ENCODE assay signal across 1 cellular context in the genomic region with DNA sequence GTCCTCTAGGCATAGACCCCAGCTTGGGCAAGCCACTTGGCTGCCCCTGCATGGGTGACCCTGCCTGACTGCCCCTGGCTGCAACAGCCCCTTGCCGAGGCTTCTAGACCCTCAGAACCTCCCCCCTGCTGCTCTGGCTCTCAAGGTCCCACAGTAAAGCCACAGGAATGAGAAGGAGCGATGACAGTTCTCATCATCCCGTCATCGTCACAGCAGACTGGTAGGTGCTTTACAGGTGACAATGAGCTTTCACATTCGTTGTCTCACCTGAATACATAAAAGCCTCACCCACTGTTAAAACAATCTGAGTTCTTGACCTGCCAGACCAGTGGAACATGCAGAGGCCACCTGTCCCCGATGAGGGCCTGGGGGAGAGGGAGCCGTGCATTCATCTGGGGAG.
TF ChIP-seq lines count a peak whose summit lies in the region.

No MANE protein-coding gene starts in this region.

TF ChIP-seq in HepG2, 621 proteins besides CTCF, POLR2A, EP300 and RAD21 (continued from another document):
- TF ChIP-seq, protein P1, sequence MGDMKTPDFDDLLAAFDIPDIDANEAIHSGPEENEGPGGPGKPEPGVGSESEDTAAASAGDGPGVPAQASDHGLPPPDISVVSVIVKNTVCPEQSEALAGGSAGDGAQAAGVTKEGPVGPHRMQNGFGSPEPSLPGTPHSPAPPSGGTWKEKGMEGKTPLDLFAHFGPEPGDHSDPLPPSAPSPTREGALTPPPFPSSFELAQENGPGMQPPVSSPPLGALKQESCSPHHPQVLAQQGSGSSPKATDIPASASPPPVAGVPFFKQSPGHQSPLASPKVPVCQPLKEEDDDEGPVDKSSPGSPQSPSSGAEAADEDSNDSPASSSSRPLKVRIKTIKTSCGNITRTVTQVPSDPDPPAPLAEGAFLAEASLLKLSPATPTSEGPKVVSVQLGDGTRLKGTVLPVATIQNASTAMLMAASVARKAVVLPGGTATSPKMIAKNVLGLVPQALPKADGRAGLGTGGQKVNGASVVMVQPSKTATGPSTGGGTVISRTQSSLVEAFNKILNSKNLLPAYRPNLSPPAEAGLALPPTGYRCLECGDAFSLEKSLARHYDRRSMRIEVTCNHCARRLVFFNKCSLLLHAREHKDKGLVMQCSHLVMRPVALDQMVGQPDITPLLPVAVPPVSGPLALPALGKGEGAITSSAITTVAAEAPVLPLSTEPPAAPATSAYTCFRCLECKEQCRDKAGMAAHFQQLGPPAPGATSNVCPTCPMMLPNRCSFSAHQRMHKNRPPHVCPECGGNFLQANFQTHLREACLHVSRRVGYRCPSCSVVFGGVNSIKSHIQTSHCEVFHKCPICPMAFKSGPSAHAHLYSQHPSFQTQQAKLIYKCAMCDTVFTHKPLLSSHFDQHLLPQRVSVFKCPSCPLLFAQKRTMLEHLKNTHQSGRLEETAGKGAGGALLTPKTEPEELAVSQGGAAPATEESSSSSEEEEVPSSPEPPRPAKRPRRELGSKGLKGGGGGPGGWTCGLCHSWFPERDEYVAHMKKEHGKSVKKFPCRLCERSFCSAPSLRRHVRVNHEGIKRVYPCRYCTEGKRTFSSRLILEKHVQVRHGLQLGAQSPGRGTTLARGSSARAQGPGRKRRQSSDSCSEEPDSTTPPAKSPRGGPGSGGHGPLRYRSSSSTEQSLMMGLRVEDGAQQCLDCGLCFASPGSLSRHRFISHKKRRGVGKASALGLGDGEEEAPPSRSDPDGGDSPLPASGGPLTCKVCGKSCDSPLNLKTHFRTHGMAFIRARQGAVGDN (CRISPR knock-in tag; IDR thresholded peaks at IDR 0.05): no peak
- TF ChIP-seq CENPT (CRISPR knock-in tag; IDR thresholded peaks at IDR 0.05; ENCODE audit: low read depth) (no peak), BRCA1 (CRISPR knock-in tag; IDR thresholded peaks at IDR 0.05) (no peak), ERF (CRISPR knock-in tag; IDR thresholded peaks at IDR 0.05) (no peak), ZNF33A (CRISPR knock-in tag; IDR thresholded peaks at IDR 0.05; ENCODE audit: borderline replicate concordance) (no peak), MTA1 (CRISPR knock-in tag; IDR thresholded peaks at IDR 0.05; ENCODE audit: borderline replicate concordance) (no peak), MLLT10 (CRISPR knock-in tag; IDR thresholded peaks at IDR 0.05) (no peak), ZNF431 (CRISPR knock-in tag; IDR thresholded peaks at IDR 0.05; ENCODE audit: borderline replicate concordance, low read depth) (no peak), ZNF780A (CRISPR knock-in tag; IDR thresholded peaks at IDR 0.05) (no peak)
- TF ChIP-seq, protein P2, sequence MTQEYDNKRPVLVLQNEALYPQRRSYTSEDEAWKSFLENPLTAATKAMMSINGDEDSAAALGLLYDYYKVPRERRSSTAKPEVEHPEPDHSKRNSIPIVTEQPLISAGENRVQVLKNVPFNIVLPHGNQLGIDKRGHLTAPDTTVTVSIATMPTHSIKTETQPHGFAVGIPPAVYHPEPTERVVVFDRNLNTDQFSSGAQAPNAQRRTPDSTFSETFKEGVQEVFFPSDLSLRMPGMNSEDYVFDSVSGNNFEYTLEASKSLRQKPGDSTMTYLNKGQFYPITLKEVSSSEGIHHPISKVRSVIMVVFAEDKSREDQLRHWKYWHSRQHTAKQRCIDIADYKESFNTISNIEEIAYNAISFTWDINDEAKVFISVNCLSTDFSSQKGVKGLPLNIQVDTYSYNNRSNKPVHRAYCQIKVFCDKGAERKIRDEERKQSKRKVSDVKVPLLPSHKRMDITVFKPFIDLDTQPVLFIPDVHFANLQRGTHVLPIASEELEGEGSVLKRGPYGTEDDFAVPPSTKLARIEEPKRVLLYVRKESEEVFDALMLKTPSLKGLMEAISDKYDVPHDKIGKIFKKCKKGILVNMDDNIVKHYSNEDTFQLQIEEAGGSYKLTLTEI (CRISPR knock-in tag; conservative IDR thresholded peaks at IDR 0.05): no peak
